Comparison of ENCODE assay signal across 1 cellular context in genomic region chr3:184604956-184605290, GRCh38.
TF ChIP-seq lines count a peak whose summit lies in the region.

No MANE protein-coding gene starts in this region.

TF ChIP-seq in H1, 55 proteins besides CTCF, POLR2A, EP300 and RAD21 (continued from another document):
- TF ChIP-seq SIX5 (IDR thresholded peaks at IDR 0.05; ENCODE audit: low read depth, low read length) (no peak), TCF12 (IDR thresholded peaks at IDR 0.05; ENCODE audit: low read depth, low read length) (no peak), JUN (IDR thresholded peaks at IDR 0.05; ENCODE audit: low read depth, low read length) (no peak), SRF (IDR thresholded peaks at IDR 0.05; ENCODE audit: low read depth, low read length) (no peak), NRF1 (IDR thresholded peaks at IDR 0.05; ENCODE audit: low read depth, low read length) (no peak), CBX8 (IDR thresholded peaks at IDR 0.05; ENCODE audit: borderline replicate concordance, low read depth, low read length) (no peak), GABPA (IDR thresholded peaks at IDR 0.05; ENCODE audit: borderline replicate concordance, insufficient read depth, low read length) (no peak), KDM5A (IDR thresholded peaks at IDR 0.05; ENCODE audit: low read length) (no peak)
